In genomic region chr17:76383645-76384221, GRCh38 we compare ENCODE assay signal across 1 cellular context.
TF ChIP-seq lines count a peak whose summit lies in the region.

No MANE protein-coding gene starts in this region.

TF ChIP-seq in HepG2, 621 proteins besides CTCF, POLR2A, EP300 and RAD21 (continued from another document):
- peak; percentile 65 for TF ChIP-seq U2AF1 (optimal IDR thresholded peaks at IDR 0.05; ENCODE audit: low read depth, low read length)
- TF ChIP-seq ZNF704 (CRISPR knock-in tag; IDR thresholded peaks at IDR 0.05; ENCODE audit: borderline replicate concordance) = peak; percentile 51; the same call in 1 of the 2 replicates
- peak; percentile 65 for TF ChIP-seq ETV5 (CRISPR knock-in tag; IDR thresholded peaks at IDR 0.05; ENCODE audit: borderline replicate concordance)
- TF ChIP-seq ZBTB8A (CRISPR knock-in tag; IDR thresholded peaks at IDR 0.05; ENCODE audit: borderline replicate concordance, low read depth) = no peak
- 0 out of 2 replicates have a peak, but pooled peaks have one; percentile 13 for TF ChIP-seq PHF20 (CRISPR knock-in tag; IDR thresholded peaks at IDR 0.05)
- peak; percentile 88; the same call in 1 of the 2 replicates for TF ChIP-seq AFF4 (CRISPR knock-in tag; IDR thresholded peaks at IDR 0.05)
- no peak for TF ChIP-seq CENPT (CRISPR knock-in tag; IDR thresholded peaks at IDR 0.05; ENCODE audit: low read depth)
- no peak for TF ChIP-seq NCOR1 (IDR thresholded peaks at IDR 0.05; ENCODE audit: borderline replicate concordance, low read length)
- TF ChIP-seq ZNF446 (CRISPR knock-in tag; IDR thresholded peaks at IDR 0.05) = peak; percentile 89
- TF ChIP-seq SMAD3 (CRISPR knock-in tag; IDR thresholded peaks at IDR 0.05) = 0 out of 2 replicates have a peak, but pooled peaks have one; percentile 26
- no peak for TF ChIP-seq ZNF281 (CRISPR knock-in tag; IDR thresholded peaks at IDR 0.05; ENCODE audit: borderline replicate concordance)
- TF ChIP-seq KDM5A (IDR thresholded peaks at IDR 0.05; ENCODE audit: borderline replicate concordance, low read length) = no peak
- 0 out of 2 replicates have a peak, but pooled peaks have one; percentile 20 for TF ChIP-seq HDAC2 (CRISPR knock-in tag; IDR thresholded peaks at IDR 0.05)
- TF ChIP-seq SP1 (IDR thresholded peaks at IDR 0.05) = no peak
- no peak; the same call in 1 of the 2 replicates for TF ChIP-seq SP1 (CRISPR knock-in tag; IDR thresholded peaks at IDR 0.05)
- TF ChIP-seq MED1 (CRISPR knock-in tag; IDR thresholded peaks at IDR 0.05) = peak; percentile 23; the same call in 1 of the 2 replicates
